In the genomic region with DNA sequence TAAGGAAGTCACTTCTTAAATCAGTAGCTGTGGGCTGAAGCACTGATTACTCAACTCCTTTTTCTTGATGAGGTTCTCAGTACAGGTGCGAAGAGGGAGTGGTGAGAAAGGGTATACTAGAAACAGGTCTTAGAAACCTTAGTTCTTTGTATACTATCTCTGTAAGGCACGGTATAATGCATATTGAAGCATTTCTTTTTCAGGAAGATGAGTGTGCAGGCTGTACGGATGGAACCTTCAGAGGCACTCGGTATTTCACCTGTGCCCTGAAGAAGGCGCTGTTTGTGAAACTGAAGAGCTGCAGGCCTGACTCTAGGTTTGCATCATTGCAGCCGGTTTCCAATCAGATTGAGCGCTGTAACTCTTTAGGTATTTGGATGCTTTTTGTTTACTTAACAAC, we compare ENCODE assay signal across 15 cellular contexts. TPM values are rescaled to one million over a fixed set of nuclear protein-coding genes. Genes with fewer than 3 reads are reported as not detected.
DNase-seq lines count a peak whose midpoint lies in the region; ATAC-seq and TF ChIP-seq lines count a peak whose summit lies in the region.
"Had no signal": no experiment of that assay in that cellular context is flagged by ENCODE, and none has a peak within 500 bp of the region (broad histone marks: within the 10 kb centered on the region; RNA-seq: fewer than 3 reads in every experiment).

No MANE protein-coding gene starts in this region.

- WGBS in iPS DF 6.9 (ENCODE audit: insufficient coverage, insufficient read length), result no CpG with 5 or more reads among the region's 7 CpGs

- peak overlapping the region in 1 of 7 donors; percentile 6 for H3K27ac Mint-ChIP-seq in CD14-positive monocyte
- H3K27ac Mint-ChIP-seq in activated T-helper 17 cell treated with anti-CD3 and anti-CD28 coated beads, Interleukin-2, amount 50 U/mL, for 72 hours, result peak overlapping the region; percentile 83
- H3K27ac Mint-ChIP-seq: mesothelial cell of epicardium had no signal

- no peak for TF ChIP-seq POLR2A in breast epithelium (IDR thresholded peaks at IDR 0.05)

- H3K4me3 ChIP-seq in GM12875 (ENCODE audit: low read depth, low read length) (no peak overlapping the region), iPS DF 6.9 (ENCODE audit: low read length) (no peak overlapping the region), breast epithelium (no peak overlapping the region), right atrium auricular region (no peak overlapping the region), ascending aorta (no peak overlapping the region)
- H3K4me3 ChIP-seq: gastrocnemius medialis, SJCRH30, spleen had no signal

- peaks cover 73 to 89% of the 10 kb centered on the region in 2 donors for H3K36me3 Mint-ChIP-seq in CD14-positive monocyte
- peaks cover 95% of the 10 kb centered on the region for H3K36me3 Mint-ChIP-seq in activated T-helper 17 cell treated with anti-CD3 and anti-CD28 coated beads, Interleukin-2, amount 50 U/mL, for 72 hours (ENCODE audit: low read depth)

- TF ChIP-seq CTCF in CD14-positive monocyte (IDR thresholded peaks at IDR 0.05) (peak; percentile 22), GM12875 (IDR thresholded peaks at IDR 0.05; ENCODE audit: borderline replicate concordance, insufficient read depth, low read depth, low read length) (peak; percentile 21; the same call in 1 of the 2 replicates), breast epithelium (IDR thresholded peaks at IDR 0.05) (no peak), right atrium auricular region (IDR thresholded peaks at IDR 0.05) (no peak), ascending aorta (IDR thresholded peaks at IDR 0.05) (no peak)

- no peak overlapping the region for H3K27ac ChIP-seq in iPS DF 6.9 (ENCODE audit: low read length)
- H3K27ac ChIP-seq in breast epithelium, result no peak overlapping the region
- no peak overlapping the region for H3K27ac ChIP-seq in right atrium auricular region
- H3K27ac ChIP-seq in ascending aorta, result no peak overlapping the region
- H3K27ac ChIP-seq: gastrocnemius medialis, SJCRH30 had no signal

- no peaks in the 10 kb centered on the region for H3K9me3 Mint-ChIP-seq in CD14-positive monocyte
- H3K9me3 Mint-ChIP-seq in activated T-helper 17 cell treated with anti-CD3 and anti-CD28 coated beads, Interleukin-2, amount 50 U/mL, for 72 hours, result no peaks in the 10 kb centered on the region
- H3K9me3 Mint-ChIP-seq: mesothelial cell of epicardium; stimulated activated naive B cell treated with anti-CD40 and anti-IgM and Interleukin-4, amounts not matched to agents 10 μg/mL and 1 μg/mL and 100 μg/mL, for 72 hours had no signal

- no peak overlapping the region for H3K4me3 Mint-ChIP-seq in CD14-positive monocyte
- H3K4me3 Mint-ChIP-seq in activated T-helper 17 cell treated with anti-CD3 and anti-CD28 coated beads, Interleukin-2, amount 50 U/mL, for 72 hours, result peak overlapping the region; percentile 74
- H3K4me3 Mint-ChIP-seq: mesothelial cell of epicardium; stimulated activated naive B cell treated with anti-CD40 and anti-IgM and Interleukin-4, amounts not matched to agents 10 μg/mL and 1 μg/mL and 100 μg/mL, for 72 hours had no signal

- H3K27me3 ChIP-seq in iPS DF 6.9 (ENCODE audit: control insufficient read depth, insufficient read depth, low read length), result no peaks in the 10 kb centered on the region
- no peaks in the 10 kb centered on the region for H3K27me3 ChIP-seq in breast epithelium
- no peaks in the 10 kb centered on the region for H3K27me3 ChIP-seq in right atrium auricular region
- H3K27me3 ChIP-seq in ascending aorta, result no peaks in the 10 kb centered on the region
- H3K27me3 ChIP-seq: gastrocnemius medialis, SJCRH30, spleen had no signal

- intact Hi-C loops in CD14-positive monocyte (cut with micrococcal nuclease) (no loop called here), breast epithelium (cut with DNase I; ENCODE audit: low total_unique reads) (no loop called here), ascending aorta (cut with DNase I) (no loop called here)

- no peaks in the 10 kb centered on the region for H3K27me3 Mint-ChIP-seq in CD14-positive monocyte (ENCODE audit: low read depth in 3 of 3)
- H3K27me3 Mint-ChIP-seq in activated T-helper 17 cell treated with anti-CD3 and anti-CD28 coated beads, Interleukin-2, amount 50 U/mL, for 72 hours, result no peaks in the 10 kb centered on the region
- H3K27me3 Mint-ChIP-seq: stimulated activated naive B cell treated with anti-CD40 and anti-IgM and Interleukin-4, amounts not matched to agents 10 μg/mL and 1 μg/mL and 100 μg/mL, for 72 hours had no signal

- ATAC-seq in activated T-helper 17 cell treated with anti-CD3 and anti-CD28 coated beads, Interleukin-2, amount 50 U/mL, for 72 hours (replicated peaks), result peak; percentile 69
- ATAC-seq in HG03378 (IDR thresholded peaks at IDR 0.05; ENCODE audit: unreplicated experiment), result no peak
- ATAC-seq: gastrocnemius medialis; stimulated activated naive B cell treated with anti-CD40 and anti-IgM and Interleukin-4, amounts not matched to agents 10 μg/mL and 1 μg/mL and 100 μg/mL, for 72 hours had no signal

- H3K36me3 ChIP-seq in iPS DF 6.9 (ENCODE audit: control insufficient read depth, insufficient read depth, low read length) (no peaks in the 10 kb centered on the region), breast epithelium (no peaks in the 10 kb centered on the region), right atrium auricular region (peaks cover 43% of the 10 kb centered on the region), ascending aorta (peaks cover 24 to 69% of the 10 kb centered on the region in 2 donors)
- H3K36me3 ChIP-seq: SJCRH30 had no signal

- H3K4me1 ChIP-seq in iPS DF 6.9 (ENCODE audit: control insufficient read depth, insufficient read depth, low read length) (no peaks in the 10 kb centered on the region), breast epithelium (no peaks in the 10 kb centered on the region), right atrium auricular region (no peaks in the 10 kb centered on the region), ascending aorta (no peaks in the 10 kb centered on the region)
- H3K4me1 ChIP-seq: SJCRH30 had no signal

- no peaks in the 10 kb centered on the region for H3K9me3 ChIP-seq in iPS DF 6.9 (ENCODE audit: control insufficient read depth, insufficient read depth, low read length)
- no peaks in the 10 kb centered on the region for H3K9me3 ChIP-seq in breast epithelium
- no peaks in the 10 kb centered on the region for H3K9me3 ChIP-seq in right atrium auricular region
- no peaks in the 10 kb centered on the region for H3K9me3 ChIP-seq in ascending aorta
- H3K9me3 ChIP-seq: gastrocnemius medialis, SJCRH30, spleen had no signal

- H3K4me1 Mint-ChIP-seq in CD14-positive monocyte, result no peaks in the 10 kb centered on the region
- peaks cover 41% of the 10 kb centered on the region for H3K4me1 Mint-ChIP-seq in activated T-helper 17 cell treated with anti-CD3 and anti-CD28 coated beads, Interleukin-2, amount 50 U/mL, for 72 hours
- H3K4me1 Mint-ChIP-seq: mesothelial cell of epicardium; stimulated activated naive B cell treated with anti-CD40 and anti-IgM and Interleukin-4, amounts not matched to agents 10 μg/mL and 1 μg/mL and 100 μg/mL, for 72 hours had no signal

- no peak for DNase-seq in CD14-positive monocyte (ENCODE audit: low spot score)
- peak; percentile 33 for DNase-seq in iPS DF 6.9 (ENCODE audit: low read depth, low spot score)
- no peak for DNase-seq in breast epithelium (ENCODE audit: low spot score in 2 of 2)
- DNase-seq in right atrium auricular region (ENCODE audit: low spot score), result no peak
- DNase-seq in ascending aorta (ENCODE audit: low spot score in 2 of 2), result no peak
- DNase-seq: caudate nucleus; gastrocnemius medialis; Kasumi-1; SJCRH30; spleen; stimulated activated naive B cell treated with anti-CD40 and anti-IgM and Interleukin-4, amounts not matched to agents 10 μg/mL and 1 μg/mL and 100 μg/mL, for 72 hours had no signal

RNA-seq across cellular contexts. Expression of a gene that starts 39.2 kb away (rescaled TPM):
- 10 to 100 TPM; 35.9 to 57.9 TPM for polyA plus RNA-seq in CD14-positive monocyte
- total RNA-seq in activated T-helper 17 cell treated with anti-CD3 and anti-CD28 coated beads, Interleukin-2, amount 50 U/mL, for 72 hours, result 100 to 1,000 TPM; 112 to 130 TPM
- total RNA-seq in breast epithelium, result 10 to 100 TPM; 40.6 to 62.9 (median 43.4) TPM
- total RNA-seq in right atrium auricular region, result 10 to 100 TPM; 20.0 to 21.2 TPM
- 33.2 TPM for total RNA-seq in ascending aorta

Comparison
In these comparisons a context has a peak if more than half of its experiments do, and no peak if none do; other contexts are left out.
1. CTCF ChIP-seq: peak in CD14-positive monocyte (single experiment) and GM12875 (single experiment); none in breast epithelium (0 of 3), right atrium auricular region (0 of 2) and ascending aorta (0 of 3).